9 cellular contexts compared by ENCODE assay signal in genomic region chr4:8403173-8403753, GRCh38. TPM values are rescaled to one million over a fixed set of nuclear protein-coding genes. Genes with fewer than 3 reads are reported as not detected.
A peak's percentile ranks its signal among the peaks of the same experiment; 100 is the strongest.
DNase-seq lines count a peak whose midpoint lies in the region; ATAC-seq and TF ChIP-seq lines count a peak whose summit lies in the region.
"Had no signal": no experiment of that assay in that cellular context is flagged by ENCODE, and none has a peak within 500 bp of the region (broad histone marks: within the 10 kb centered on the region; RNA-seq: fewer than 3 reads in every experiment).

No MANE protein-coding gene starts in this region.

- H3K79me2 ChIP-seq in osteoblast (ENCODE audit: insufficient read depth, low read length), result no peaks in the 10 kb centered on the region

- H3K4me3 ChIP-seq in Peyer's patch, result no peak overlapping the region
- H3K4me3 ChIP-seq in osteoblast (ENCODE audit: insufficient read depth, low read length), result no peak overlapping the region
- no peak overlapping the region for H3K4me3 ChIP-seq in uterus

- DNase-seq in COR-L47 (lab: John Stamatoyannopoulos, UW) (peak; percentile 71), HT1080 (ENCODE audit: low read depth) (peak; percentile 74), Peyer's patch (peak; percentile 63 to 81 (median 79)), germinal center (ENCODE audit: low spot score) (peak; percentile 74), osteoblast (ENCODE audit: insufficient read length, low spot score, missing footprints) (peak; percentile 98), uterus (peak; percentile 85 to 88)
- DNase-seq in activated naive CD4-positive, alpha-beta T cell treated with anti-CD3 and anti-CD28 coated beads for 36 hours, result peak; percentile 69

- H3K9me3 ChIP-seq in Peyer's patch, result no peaks in the 10 kb centered on the region
- no peaks in the 10 kb centered on the region for H3K9me3 ChIP-seq in osteoblast (ENCODE audit: low read depth, low read length)
- H3K9me3 ChIP-seq in uterus, result no peaks in the 10 kb centered on the region

- CTCF ChIA-PET in activated naive CD4-positive, alpha-beta T cell treated with anti-CD3 and anti-CD28 coated beads for 36 hours (lab: Charles Lee), result interaction anchor here (0.8 to 5.8 kb wide), 12 partner anchors 8 to 227 kb away, joined by 3 to 24 read pairs (median 5); no protein-coding TSS in a partner anchor

- no peak for ATAC-seq in GM19023 (IDR thresholded peaks at IDR 0.05; ENCODE audit: unreplicated experiment)

- H3K4me3 Mint-ChIP-seq in activated naive CD4-positive, alpha-beta T cell treated with anti-CD3 and anti-CD28 coated beads for 36 hours, result no peak overlapping the region
- H3K4me3 Mint-ChIP-seq: T-helper 1 cell treated with Interleukin-12 subunit alpha and Interleukin-12 subunit beta and Interleukin-4 antibody, amounts not matched to agents 30 μg/mL and 1 μg/mL, for 36 hours had no signal

- intact Hi-C loops in activated naive CD4-positive, alpha-beta T cell treated with anti-CD3 and anti-CD28 coated beads for 36 hours (cut with micrococcal nuclease), result loop anchor here (1.0 kb wide), 3 partner anchors 136 to 226 kb away; no protein-coding TSS in a partner anchor
- intact Hi-C loops in uterus (cut with DNase I; ENCODE audit: low total_unique reads), result loop anchor here (2.0 to 10.0 kb wide), 2 partner anchors 128 to 160 kb away; no protein-coding TSS in a partner anchor

- no peak for TF ChIP-seq POLR2A in Peyer's patch (IDR thresholded peaks at IDR 0.05)
- no peak for TF ChIP-seq POLR2A in uterus (IDR thresholded peaks at IDR 0.05)

- H3K27ac ChIP-seq in Peyer's patch, result no peak overlapping the region
- H3K27ac ChIP-seq in osteoblast (ENCODE audit: low read depth, low read length), result no peak overlapping the region
- H3K27ac ChIP-seq in uterus, result peak overlapping the region; percentile 35 to 56

- no peaks in the 10 kb centered on the region for H3K4me1 ChIP-seq in Peyer's patch
- no peaks in the 10 kb centered on the region for H3K4me1 ChIP-seq in osteoblast (ENCODE audit: insufficient read depth, low read length)
- peaks cover 0 to 12% of the 10 kb centered on the region in 2 donors for H3K4me1 ChIP-seq in uterus

- H3K4me1 Mint-ChIP-seq in activated naive CD4-positive, alpha-beta T cell treated with anti-CD3 and anti-CD28 coated beads for 36 hours (ENCODE audit: low read depth), result no peaks in the 10 kb centered on the region

- H3K27me3 Mint-ChIP-seq in activated naive CD4-positive, alpha-beta T cell treated with anti-CD3 and anti-CD28 coated beads for 36 hours (ENCODE audit: low read depth), result no peaks in the 10 kb centered on the region

- H4K20me1 ChIP-seq in osteoblast (ENCODE audit: insufficient read depth, low read length), result peaks cover 15% of the 10 kb centered on the region

- no peak overlapping the region for H3K4me2 ChIP-seq in osteoblast (ENCODE audit: insufficient read depth, low read length)

- H3K27ac Mint-ChIP-seq in activated naive CD4-positive, alpha-beta T cell treated with anti-CD3 and anti-CD28 coated beads for 36 hours, result no peak overlapping the region
- H3K27ac Mint-ChIP-seq: T-helper 1 cell treated with Interleukin-12 subunit alpha and Interleukin-12 subunit beta and Interleukin-4 antibody, amounts not matched to agents 30 μg/mL and 1 μg/mL, for 36 hours had no signal

- H3K9me3 Mint-ChIP-seq in activated naive CD4-positive, alpha-beta T cell treated with anti-CD3 and anti-CD28 coated beads for 36 hours, result no peaks in the 10 kb centered on the region
- H3K9me3 Mint-ChIP-seq: T-helper 1 cell treated with Interleukin-12 subunit alpha and Interleukin-12 subunit beta and Interleukin-4 antibody, amounts not matched to agents 30 μg/mL and 1 μg/mL, for 36 hours had no signal

- TF ChIP-seq CTCF in Peyer's patch (IDR thresholded peaks at IDR 0.05) (peak; percentile 64 to 89 (median 72)), osteoblast (IDR thresholded peaks at IDR 0.05; ENCODE audit: extremely low read depth, low read depth, low read length) (peak; percentile 97), uterus (IDR thresholded peaks at IDR 0.05) (peak; percentile 88 to 97 (median 92))

- H3K36me3 Mint-ChIP-seq in activated naive CD4-positive, alpha-beta T cell treated with anti-CD3 and anti-CD28 coated beads for 36 hours (ENCODE audit: low read depth), result peaks cover 11% of the 10 kb centered on the region

- H3K36me3 ChIP-seq in Peyer's patch, result peaks cover 0 to 42% (median 0%) of the 10 kb centered on the region in 3 donors
- peaks cover 31% of the 10 kb centered on the region for H3K36me3 ChIP-seq in osteoblast (ENCODE audit: insufficient read depth, low read length)
- no peaks in the 10 kb centered on the region for H3K36me3 ChIP-seq in uterus

- no peak overlapping the region for H2AFZ ChIP-seq in osteoblast (ENCODE audit: low read length)

- H3K27me3 ChIP-seq in Peyer's patch (no peaks in the 10 kb centered on the region), osteoblast (ENCODE audit: insufficient read depth, low read length) (no peaks in the 10 kb centered on the region), uterus (no peaks in the 10 kb centered on the region)

RNA-seq across cellular contexts. Expression of gene ACOX3, which starts 37.3 kb away (rescaled TPM):
- 16.6 and 20.4 TPM in 2 replicates for total RNA-seq in HT1080 (2014; rRNA removed; shearing (Covaris generic))
- 14.4 and 17.9 TPM in 2 replicates for polyA plus RNA-seq in HT1080 (2015; cell fraction: cytosol; rRNA removed)
- 30.8 and 40.1 TPM in 2 replicates for polyA plus RNA-seq in HT1080 (2015; cell fraction: nucleus; rRNA removed)
- 10 to 100 TPM; 17.2 to 95.7 (median 43.7) TPM for total RNA-seq in Peyer's patch
- 10 to 100 TPM; 11.9 to 13.3 TPM for total RNA-seq in activated naive CD4-positive, alpha-beta T cell treated with anti-CD3 and anti-CD28 coated beads for 36 hours
- 24.2 and 29.2 TPM in 2 replicates for total RNA-seq in osteoblast
- total RNA-seq in uterus, result 10 to 100 TPM; 17.9 to 31.1 (median 22.5) TPM

RNA-seq across cellular contexts. Expression of gene TRMT44, which starts 37.3 kb away (rescaled TPM):
- 13.0 and 13.1 TPM in 2 replicates for total RNA-seq in HT1080 (2014; rRNA removed; shearing (Covaris generic))
- 8.1 and 8.3 TPM in 2 replicates for polyA plus RNA-seq in HT1080 (2015; cell fraction: cytosol; rRNA removed)
- 24.7 and 37.8 TPM in 2 replicates for polyA plus RNA-seq in HT1080 (2015; cell fraction: nucleus; rRNA removed)
- total RNA-seq in Peyer's patch (10 to 100 TPM; 16.8 to 31.6 (median 28.1) TPM), osteoblast (19.7 and 21.7 TPM in 2 replicates), uterus (10 to 100 TPM in 3 of 4 donors, 1 to 10 TPM in 1; 3.3 to 38.8 (median 32.3) TPM)
- 10 to 100 TPM; 13.1 to 14.5 TPM for total RNA-seq in activated naive CD4-positive, alpha-beta T cell treated with anti-CD3 and anti-CD28 coated beads for 36 hours

Comparison
In these comparisons a context has a peak if more than half of its experiments do, and no peak if none do; other contexts are left out.
1. H3K27ac ChIP-seq: peak in uterus (2 of 2); none in Peyer's patch (0 of 4) and osteoblast (single experiment).
2. Peak in every context shown above with its lines, with median percentiles within 50 percentile points of each other: DNase-seq and CTCF ChIP-seq.